In genomic region chr16:57235128-57236092, GRCh38 we compare ENCODE assay signal across 9 cellular contexts. TPM values are rescaled to one million over a fixed set of nuclear protein-coding genes. Genes with fewer than 3 reads are reported as not detected.
DNase-seq lines count a peak whose midpoint lies in the region; ATAC-seq and FAIRE-seq lines count a peak whose summit lies in the region.
"Had no signal": no experiment of that assay in that cellular context is flagged by ENCODE, and none has a peak within 500 bp of the region (broad histone marks: within the 10 kb centered on the region; RNA-seq: fewer than 3 reads in every experiment).

No MANE protein-coding gene starts in this region.

- FAIRE-seq in islet of Langerhans (lab: Jason Lieb, UNC), result peak; percentile 78

- no peak for ATAC-seq in HG03159 (IDR thresholded peaks at IDR 0.05; ENCODE audit: unreplicated experiment)

- peak; percentile 86 for DNase-seq in DMS153 treated with DMSO at 0.1 percent for 48 hours (lab: John Stamatoyannopoulos, UW; ENCODE audit: unreplicated experiment)
- DNase-seq in LHCN-M2 (ENCODE audit: low read depth), result peak; percentile 64
- DNase-seq in SIG-M5 (lab: John Stamatoyannopoulos, UW), result peak; percentile 38
- no peak for DNase-seq in AG08395 (ENCODE audit: low spot score)
- DNase-seq in NCI-H524 (lab: John Stamatoyannopoulos, UW), result no peak
- DNase-seq in islet precursor cell, result no peak
- DNase-seq: left cardiac atrium had no signal

RNA-seq across cellular contexts. Expression of gene ARL2BP, which starts 9.6 kb away (rescaled TPM):
- 73.9 and 76.1 TPM in 2 replicates for total RNA-seq in LHCN-M2 (2014; rRNA removed)
- 40.8 TPM for polyA plus RNA-seq in LHCN-M2 (2012)

RNA-seq across cellular contexts. Expression of gene PLLP, which starts 49.1 kb away (rescaled TPM):
- total RNA-seq in LHCN-M2 (2014; rRNA removed), result not detected in 2 replicates
- polyA plus RNA-seq in LHCN-M2 (2012), result 0.30 TPM

RNA-seq across cellular contexts. Expression of gene RSPRY1, which starts 49.3 kb away (rescaled TPM):
- 32.6 and 34.9 TPM in 2 replicates for total RNA-seq in LHCN-M2 (2014; rRNA removed)
- polyA plus RNA-seq in LHCN-M2 (2012), result 15.0 TPM

RNA-seq across cellular contexts. Expression of gene PSME3IP1, which starts 49.6 kb away (rescaled TPM):
- total RNA-seq in LHCN-M2 (2014; rRNA removed), result 102 and 109 TPM in 2 replicates
- 55.2 TPM for polyA plus RNA-seq in LHCN-M2 (2012)

Comparison
In these comparisons a context has a peak if more than half of its experiments do, and no peak if none do; other contexts are left out.
1. DNase-seq: peak in DMS153 treated with DMSO at 0.1 percent for 48 hours (single experiment), LHCN-M2 (single experiment) and SIG-M5 (single experiment); none in AG08395 (single experiment), NCI-H524 (0 of 2) and islet precursor cell (single experiment).